In the genomic region with DNA sequence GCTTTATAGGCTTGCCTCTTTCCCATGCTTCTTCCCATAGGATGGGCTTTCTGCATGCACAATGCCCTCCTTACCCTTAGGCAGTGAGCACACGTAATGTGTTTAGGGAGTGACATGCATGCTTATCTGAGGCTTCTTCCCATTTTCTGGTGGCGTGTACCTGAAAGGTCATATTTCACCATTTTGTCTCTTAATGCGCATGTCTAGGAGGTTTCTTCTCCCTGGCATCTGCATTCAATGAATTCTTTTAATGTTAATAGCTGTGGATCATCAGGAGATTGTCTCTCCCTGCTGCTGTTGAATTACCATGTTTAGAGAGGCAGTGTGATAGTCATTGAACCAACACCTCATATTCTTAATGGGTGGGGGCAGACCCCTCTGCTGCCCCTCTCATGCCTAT, we compare ENCODE assay signal across 34 cellular contexts.
"Had no signal": no experiment of that assay in that cellular context is flagged by ENCODE, and none has a peak within 500 bp of the region (broad histone marks: within the 10 kb centered on the region; RNA-seq: fewer than 3 reads in every experiment).

No MANE protein-coding gene starts in this region.

- H3K27me3 ChIP-seq: MG63 had no signal

- H3K9me3 ChIP-seq: MG63 had no signal

- H3K4me3 ChIP-seq: MG63 had no signal

- H3K9ac ChIP-seq: KMS-11 had no signal

- H3K36me3 ChIP-seq: MG63 had no signal

- DNase-seq: Karpas-422, Kasumi-1, MG63, MM.1S, MV-4-11, NCI-H1048, NCI-H1092, NCI-H1092 treated with DMSO at 0.1 percent for 48 hours, NCI-H1105, NCI-H1105 treated with DMSO at 0.1 percent for 48 hours, NCI-H1417, NCI-H1417 treated with DMSO at 0.1 percent for 48 hours, NCI-H1436, NCI-H1436 treated with DMSO at 0.1 percent for 48 hours, NCI-H146, NCI-H1694, NCI-H1694 treated with DMSO at 0.1 percent for 48 hours, NCI-H187, NCI-H1930, NCI-H2029, NCI-H2029 treated with DMSO at 0.1 percent for 48 hours, NCI-H2081, NCI-H2081 treated with DMSO at 0.1 percent for 48 hours, NCI-H2107, NCI-H2171, NCI-H2171 treated with DMSO at 0.1 percent for 48 hours, NCI-H2227 treated with DMSO at 0.1 percent for 48 hours, NCI-H226, NCI-H345, NCI-H446, NCI-H446 treated with DMSO at 0.1 percent for 48 hours, NCI-H510A, NCI-H510A treated with DMSO at 0.1 percent for 48 hours had no signal

- H3K27ac ChIP-seq: KMS-11 had no signal

- H3K4me2 ChIP-seq: KMS-11 had no signal
